1 cellular context compared by ENCODE assay signal in genomic region chr1:206721454-206721853, GRCh38.
TF ChIP-seq lines count a peak whose summit lies in the region.

No MANE protein-coding gene starts in this region.

TF ChIP-seq in HepG2, 621 proteins besides CTCF, POLR2A, EP300 and RAD21:
- peak in 1 of 2 experiments; percentile 49; a peak in 1 of 4 replicates for TF ChIP-seq NR2F1 (CRISPR knock-in tag; IDR thresholded peaks at IDR 0.05)
- no peak for TF ChIP-seq ZNF768 (CRISPR knock-in tag; IDR thresholded peaks at IDR 0.05)
- TF ChIP-seq ZNF841 (CRISPR knock-in tag; IDR thresholded peaks at IDR 0.05; ENCODE audit: borderline replicate concordance): no peak
- no peak for TF ChIP-seq ZNF275 (CRISPR knock-in tag; IDR thresholded peaks at IDR 0.05; ENCODE audit: borderline replicate concordance)
- TF ChIP-seq FOSL2 (CRISPR knock-in tag; IDR thresholded peaks at IDR 0.05): peak; percentile 21; the same call in 1 of the 2 replicates
- TF ChIP-seq NR2F6 (IDR thresholded peaks at IDR 0.05): peak; percentile 43; the same call in 1 of the 2 replicates
- no peak for TF ChIP-seq NR2F6 (CRISPR knock-in tag; IDR thresholded peaks at IDR 0.05)
- TF ChIP-seq RARA (CRISPR knock-in tag; IDR thresholded peaks at IDR 0.05): peak; percentile 58
